ENCODE assay signal across 8 cellular contexts in genomic region chr10:93080350-93081046, GRCh38. TPM values are rescaled to one million over a fixed set of nuclear protein-coding genes. Genes with fewer than 3 reads are reported as not detected.
DNase-seq lines count a peak whose midpoint lies in the region; ATAC-seq and TF ChIP-seq lines count a peak whose summit lies in the region.

No MANE protein-coding gene starts in this region.

- H3K27me3 Mint-ChIP-seq in endothelial cell (ENCODE audit: unreplicated experiment): peaks cover 11% of the 10 kb centered on the region

- no peak for TF ChIP-seq POLR2A in NB4 (IDR thresholded peaks at IDR 0.05; ENCODE audit: extremely low read depth, insufficient read length)

- H2AFZ ChIP-seq in ACC112 (ENCODE audit: low read length, unreplicated experiment): peak overlapping the region; percentile 90

- H3K27ac ChIP-seq in ACC112 (ENCODE audit: low read depth, low read length): no peak overlapping the region
- no peak overlapping the region for H3K27ac ChIP-seq in thoracic aorta

- no peaks in the 10 kb centered on the region for H3K36me3 Mint-ChIP-seq in endothelial cell (ENCODE audit: low read depth, unreplicated experiment)

- H3K27me3 ChIP-seq in ACC112 (ENCODE audit: insufficient read depth, low read length): peaks cover 36% of the 10 kb centered on the region
- no peaks in the 10 kb centered on the region for H3K27me3 ChIP-seq in thoracic aorta (replicated peaks; ENCODE audit: insufficient read depth)

- no peaks in the 10 kb centered on the region for H3K79me2 ChIP-seq in ACC112 (ENCODE audit: control insufficient read depth, insufficient read depth, low read length, unreplicated experiment)

- ATAC-seq in thoracic aorta (ENCODE audit: insufficient number of reproducible peaks, low FRiP score, low read depth) (peak; percentile 24), HG03280 (IDR thresholded peaks at IDR 0.05; ENCODE audit: unreplicated experiment) (no peak)

- no peak overlapping the region for H3K4me3 Mint-ChIP-seq in endothelial cell (ENCODE audit: unreplicated experiment)

- H3K9me3 Mint-ChIP-seq in endothelial cell (ENCODE audit: unreplicated experiment): no peaks in the 10 kb centered on the region

- DNase-seq in NB4 (ENCODE audit: low read depth) (peak; percentile 60), endothelial cell (ENCODE audit: low spot score) (peak; percentile 70), middle frontal gyrus (ENCODE audit: extremely low spot score, low spot score) (peak; percentile 17), thoracic aorta (ENCODE audit: low spot score) (peak; percentile 15)
- peak; percentile 57 to 61 for DNase-seq in activated CD4-positive, alpha-beta T cell treated with anti-CD3 and anti-CD28 coated beads, Interleukin-2, amount 50 U/mL, for 48 hours

- H3K4me3 ChIP-seq in ACC112 (ENCODE audit: low read depth, low read length) (peak overlapping the region; percentile 51), NB4 (ENCODE audit: low read depth, low read length) (no peak overlapping the region), thoracic aorta (peak overlapping the region; percentile 23)

- no peak overlapping the region for H3K27ac Mint-ChIP-seq in endothelial cell (ENCODE audit: unreplicated experiment)

- H3K36me3 ChIP-seq in ACC112 (ENCODE audit: insufficient read depth, low read length) (no peaks in the 10 kb centered on the region), thoracic aorta (no peaks in the 10 kb centered on the region)

- H3K4me1 Mint-ChIP-seq in endothelial cell (ENCODE audit: unreplicated experiment): peaks cover 31% of the 10 kb centered on the region

- no peaks in the 10 kb centered on the region for H3K9me3 ChIP-seq in thoracic aorta

- H3K4me1 ChIP-seq in ACC112 (ENCODE audit: control insufficient read depth, insufficient read depth, low read length, unreplicated experiment): peaks cover 4% of the 10 kb centered on the region
- H3K4me1 ChIP-seq in thoracic aorta (ENCODE audit: control insufficient read depth in 1 of 2, low read depth in 2 of 2): no peaks in the 10 kb centered on the region

- peak; percentile 86 for TF ChIP-seq CTCF in GM12873 (IDR thresholded peaks at IDR 0.05; ENCODE audit: insufficient read depth, low read depth, low read length, missing control alignments)
- peak; percentile 90 for TF ChIP-seq CTCF in NB4 (IDR thresholded peaks at IDR 0.05; ENCODE audit: low read depth, low read length)
- TF ChIP-seq CTCF in endothelial cell (IDR thresholded peaks at IDR 0.05; ENCODE audit: unreplicated experiment): peak; percentile 98
- peak; percentile 85 for TF ChIP-seq CTCF in thoracic aorta (IDR thresholded peaks at IDR 0.05)

RNA-seq across cellular contexts. Expression of gene CYP26A1, which starts 6.8 kb away (rescaled TPM):
- total RNA-seq in endothelial cell (ENCODE audit: unreplicated experiment) (0.64 TPM), thoracic aorta (not detected)

RNA-seq across cellular contexts. Expression of gene CYP26C1, which starts 19.9 kb away (rescaled TPM):
- total RNA-seq in endothelial cell (ENCODE audit: unreplicated experiment): 0.31 TPM
- under 1 TPM in 1 of 2 donors, not detected in 1; 0.35 TPM for total RNA-seq in thoracic aorta

Comparison
In these comparisons a context has a peak if more than half of its experiments do, and no peak if none do; other contexts are left out.
1. DNase-seq: peak in every context shown above with its lines; median percentile 70 in endothelial cell; 60 in NB4; 59 in activated CD4-positive, alpha-beta T cell treated with anti-CD3 and anti-CD28 coated beads, Interleukin-2, amount 50 U/mL, for 48 hours; 17 in middle frontal gyrus; 15 in thoracic aorta.